Comparison of ENCODE assay signal across 8 cellular contexts in genomic region chr3:59575113-59576001, GRCh38.
DNase-seq lines count a peak whose midpoint lies in the region; ATAC-seq, FAIRE-seq and TF ChIP-seq lines count a peak whose summit lies in the region.

No MANE protein-coding gene starts in this region.

- intact Hi-C loops in pancreas (cut with DNase I) = loop anchor here in 1 of 3 donors (10.0 kb wide), 1 partner anchor 279 kb away; no protein-coding TSS in a partner anchor

- H4K20me1 ChIP-seq in DOHH2 (ENCODE audit: control insufficient read depth, insufficient read depth, low read depth, low read length) (no peaks in the 10 kb centered on the region), GM23338 (replicated peaks; ENCODE audit: insufficient read depth) (no peaks in the 10 kb centered on the region)

- H3K79me2 ChIP-seq in DOHH2 (ENCODE audit: control insufficient read depth, low read length) (no peaks in the 10 kb centered on the region), GM23338 (replicated peaks; ENCODE audit: insufficient read depth) (no peaks in the 10 kb centered on the region)

- no peak for TF ChIP-seq EP300 in tibial nerve (IDR thresholded peaks at IDR 0.05)

- WGBS in pancreas, 2 donors = 14% methylated on average over 11 of the region's 11 CpGs
- 26 to 30% methylated on average over 11 of the region's 11 CpGs for WGBS in tibial nerve, 2 donors

- no peak overlapping the region for H3K27ac Mint-ChIP-seq in GM23338

- H3K27me3 Mint-ChIP-seq in GM23338 (ENCODE audit: insufficient read depth, low read depth, poor library complexity) = peaks cover 2% of the 10 kb centered on the region

- ATAC-seq in GM23338 (peak; percentile 95), pancreas (peak; percentile 88 to 95 (median 93))

- H3K27ac ChIP-seq in DOHH2 (ENCODE audit: low read depth, low read length) (no peak overlapping the region), GM23338 (ENCODE audit: low read depth) (no peak overlapping the region), pancreas (no peak overlapping the region), tibial nerve (no peak overlapping the region)

- no peaks in the 10 kb centered on the region for H3K9me3 Mint-ChIP-seq in GM23338

- TF ChIP-seq CTCF in DOHH2 (IDR thresholded peaks at IDR 0.05; ENCODE audit: low read depth, low read length, poor library complexity, severe bottlenecking) = peak; percentile 93
- TF ChIP-seq CTCF in GM23338 (conservative IDR thresholded peaks at IDR 0.05; ENCODE audit: low read depth in 2 of 2) = peak; percentile 90 to 93
- peak; percentile 91 to 99 (median 96) for TF ChIP-seq CTCF in pancreas (IDR thresholded peaks at IDR 0.05)
- peak; percentile 89 to 94 (median 91) for TF ChIP-seq CTCF in tibial nerve (IDR thresholded peaks at IDR 0.05)

- no peak for FAIRE-seq in pancreas (lab: Jason Lieb, UNC)

- no peaks in the 10 kb centered on the region for H3K4me1 ChIP-seq in DOHH2 (ENCODE audit: control insufficient read depth, low read length)
- H3K4me1 ChIP-seq in GM23338 (ENCODE audit: insufficient read depth) = no peaks in the 10 kb centered on the region
- no peaks in the 10 kb centered on the region for H3K4me1 ChIP-seq in pancreas
- H3K4me1 ChIP-seq in tibial nerve = peaks cover 0 to 8% (median 0%) of the 10 kb centered on the region in 4 donors

- no peak overlapping the region for H2AFZ ChIP-seq in GM23338

- no peaks in the 10 kb centered on the region; the same call in 2 of the 3 replicates for H3K4me1 Mint-ChIP-seq in GM23338

- no peak for TF ChIP-seq POLR2A in tibial nerve (IDR thresholded peaks at IDR 0.05)

- H3K36me3 Mint-ChIP-seq in GM23338 (ENCODE audit: low read depth) = no peaks in the 10 kb centered on the region

- H3F3A ChIP-seq in DOHH2 (ENCODE audit: control insufficient read depth, insufficient read depth) (no peaks in the 10 kb centered on the region), GM23338 (replicated peaks; ENCODE audit: low read depth) (no peaks in the 10 kb centered on the region)

- H3K4me3 ChIP-seq in DOHH2 (ENCODE audit: low read length) (no peak overlapping the region), GM23338 (no peak overlapping the region), pancreas (no peak overlapping the region), tibial nerve (no peak overlapping the region)

- H3K9me2 ChIP-seq in DOHH2 (replicated peaks; ENCODE audit: control insufficient read depth, low read length) (no peaks in the 10 kb centered on the region), GM23338 (ENCODE audit: insufficient read depth) (no peaks in the 10 kb centered on the region)

- no peaks in the 10 kb centered on the region for H3K27me3 ChIP-seq in DOHH2 (ENCODE audit: control insufficient read depth, low read length)
- H3K27me3 ChIP-seq in GM23338 (ENCODE audit: insufficient read depth) = no peaks in the 10 kb centered on the region
- no peaks in the 10 kb centered on the region for H3K27me3 ChIP-seq in pancreas
- H3K27me3 ChIP-seq in tibial nerve = peaks cover 0 to 3% of the 10 kb centered on the region in 2 donors

- DNase-seq in GM23338 (ENCODE audit: low spot score) (peak; percentile 90), M059J (ENCODE audit: low read depth) (peak; percentile 72), SHP77 (lab: John Stamatoyannopoulos, UW) (peak; percentile 62 to 75), germinal center (ENCODE audit: low spot score) (peak; percentile 76), pancreas (peak; percentile 68 to 97 (median 88)), tibial nerve (ENCODE audit: low spot score in 2 of 2) (peak; percentile 83 to 96)
- DNase-seq in activated effector memory CD4-positive, alpha-beta T cell treated with Interleukin-2 at 50 U/mL for 16 hours = peak; percentile 67

- no peak overlapping the region for H3K4me3 Mint-ChIP-seq in GM23338

- no peaks in the 10 kb centered on the region for H3K9me3 ChIP-seq in DOHH2 (ENCODE audit: control insufficient read depth, insufficient read depth, low read length)
- H3K9me3 ChIP-seq in pancreas = no peaks in the 10 kb centered on the region
- H3K9me3 ChIP-seq in tibial nerve = no peaks in the 10 kb centered on the region

- H3K4me2 ChIP-seq in DOHH2 (ENCODE audit: low read length) (no peak overlapping the region), GM23338 (no peak overlapping the region)

- H3K36me3 ChIP-seq in DOHH2 (ENCODE audit: control insufficient read depth, low read length) = no peaks in the 10 kb centered on the region
- no peaks in the 10 kb centered on the region for H3K36me3 ChIP-seq in GM23338 (ENCODE audit: insufficient read depth)
- H3K36me3 ChIP-seq in pancreas = no peaks in the 10 kb centered on the region
- no peaks in the 10 kb centered on the region for H3K36me3 ChIP-seq in tibial nerve

TF ChIP-seq in GM23338, 12 proteins besides CTCF, POLR2A, EP300 and RAD21 (continues in another document):
- TF ChIP-seq CREB1 (CRISPR knock-in tag; IDR thresholded peaks at IDR 0.05; ENCODE audit: low read depth) = no peak
- TF ChIP-seq EZH2 (IDR thresholded peaks at IDR 0.05; ENCODE audit: low read depth, unreplicated experiment) = no peak
- no peak for TF ChIP-seq ZNF462 (CRISPR knock-in tag; IDR thresholded peaks at IDR 0.05)
- TF ChIP-seq NANOG (IDR thresholded peaks at IDR 0.05; ENCODE audit: borderline replicate concordance) = no peak
- TF ChIP-seq ETS1 (IDR thresholded peaks at IDR 0.05) = no peak
- no peak for TF ChIP-seq JUNB (IDR thresholded peaks at IDR 0.05; ENCODE audit: unreplicated experiment)
- no peak for TF ChIP-seq ZNF331 (CRISPR knock-in tag; IDR thresholded peaks at IDR 0.05; ENCODE audit: low read depth)
- TF ChIP-seq STAT1 (IDR thresholded peaks at IDR 0.05; ENCODE audit: unreplicated experiment) = no peak
